9 cellular contexts compared by ENCODE assay signal in genomic region chr1:204104331-204105222, GRCh38. TPM values are rescaled to one million over a fixed set of nuclear protein-coding genes. Genes with fewer than 3 reads are reported as not detected.
DNase-seq lines count a peak whose midpoint lies in the region; ATAC-seq and TF ChIP-seq lines count a peak whose summit lies in the region.
"Had no signal": no experiment of that assay in that cellular context is flagged by ENCODE, and none has a peak within 500 bp of the region (broad histone marks: within the 10 kb centered on the region; RNA-seq: fewer than 3 reads in every experiment).

No MANE protein-coding gene starts in this region.

- no peaks in the 10 kb centered on the region for H3K36me3 ChIP-seq in adrenal gland (replicated peaks in 1 of 2)
- H3K36me3 ChIP-seq in lung (ENCODE audit: control insufficient read depth in 2 of 2, insufficient read depth in 2 of 2, low read length in 2 of 2), result peaks cover 0 to 2% of the 10 kb centered on the region in 2 donors

- H3K4me1 ChIP-seq in adrenal gland (replicated peaks in 1 of 2) (peaks cover 27 to 38% of the 10 kb centered on the region in 2 donors), lung (ENCODE audit: control insufficient read depth in 2 of 2, insufficient read depth in 2 of 2, low read length in 2 of 2) (peaks cover 12 to 58% of the 10 kb centered on the region in 2 donors)

- TF ChIP-seq CTCF in adrenal gland (IDR thresholded peaks at IDR 0.05), result no peak
- TF ChIP-seq CTCF in lung (IDR thresholded peaks at IDR 0.05; ENCODE audit: control extremely low read depth, extremely low read depth), result no peak
- no peak for TF ChIP-seq CTCF in dorsolateral prefrontal cortex (IDR thresholded peaks at IDR 0.05 in 54 of 56, conservative IDR thresholded peaks at IDR 0.05 in 2 of 56; ENCODE audit: low read depth in 1 of 56, partially characterized antibody in 56 of 56)

- peak; percentile 12 for DNase-seq in stimulated activated CD4-positive, alpha-beta T cell treated with anti-CD3 and anti-CD28 coated beads, Interleukin-15, amount 100 ng/mL, for 24 hours
- DNase-seq in stimulated activated CD4-positive, alpha-beta T cell treated with anti-CD3 and anti-CD28 coated beads, Interleukin-2, amount 100 ng/mL, for 48 hours, result no peak
- DNase-seq in adrenal gland (peak in 6 of 7 donors; percentile 47 to 76 (median 65)), lung (ENCODE audit: low spot score) (no peak), NCI-H1694 treated with DMSO at 0.1 percent for 48 hours (lab: John Stamatoyannopoulos, UW) (no peak), dorsolateral prefrontal cortex (no peak)
- DNase-seq: NCI-H1105 had no signal

- H3K27ac ChIP-seq in adrenal gland (peak overlapping the region in 4 of 5 donors; percentile 30 to 90 (median 72)), lung (ENCODE audit: low read depth in 1 of 2, low read length in 1 of 2) (peak overlapping the region; percentile 46 to 89), dorsolateral prefrontal cortex (peak overlapping the region in 25 of 59 donors; percentile 2 to 64 (median 36))

- H3K27me3 ChIP-seq in adrenal gland (no peaks in the 10 kb centered on the region), lung (ENCODE audit: control insufficient read depth, insufficient read depth) (no peaks in the 10 kb centered on the region), dorsolateral prefrontal cortex (no peaks in the 10 kb centered on the region)

- peak; percentile 39 for ATAC-seq in lung (ENCODE audit: insufficient read depth, low FRiP score)
- no peak for ATAC-seq in HG02884 (IDR thresholded peaks at IDR 0.05; ENCODE audit: unreplicated experiment)
- ATAC-seq in HG03045 (IDR thresholded peaks at IDR 0.05; ENCODE audit: unreplicated experiment), result no peak

- H3K4me3 ChIP-seq in adrenal gland (no peak overlapping the region), lung (no peak overlapping the region), dorsolateral prefrontal cortex (no peak overlapping the region)

- TF ChIP-seq POLR2A in adrenal gland (IDR thresholded peaks at IDR 0.05), result no peak

- 43 to 51% (median 50%) methylated on average over 13 to 15 of the region's 15 CpGs for WGBS in adrenal gland, 4 donors
- WGBS in lung, 2 donors, result 25 to 38% methylated on average over 15 of the region's 15 CpGs

- intact Hi-C loops in adrenal gland (cut with DNase I), result no loop called here
- intact Hi-C loops in dorsolateral prefrontal cortex (cut with DNase I), result no loop called here

- H3K9me3 ChIP-seq in adrenal gland (replicated peaks in 1 of 3) (no peaks in the 10 kb centered on the region), lung (ENCODE audit: control insufficient read depth in 2 of 2, insufficient read depth in 1 of 2, low read length in 1 of 2) (no peaks in the 10 kb centered on the region)

RNA-seq across cellular contexts. Expression of gene SOX13, which starts 31.7 kb away (rescaled TPM):
- total RNA-seq in adrenal gland, result 10 to 100 TPM; 13.7 to 44.5 (median 28.7) TPM
- polyA plus RNA-seq in adrenal gland, result 10 to 100 TPM; 10.1 to 23.6 (median 10.3) TPM
- total RNA-seq in lung, result 10 to 100 TPM; 42.0 to 52.6 TPM
- 10 to 100 TPM; 14.7 to 18.5 TPM for polyA plus RNA-seq in lung
- total RNA-seq in dorsolateral prefrontal cortex, result 10 to 100 TPM; 13.7 to 62.1 (median 24.8) TPM

RNA-seq across cellular contexts. Expression of gene ETNK2, which starts 47.3 kb away (rescaled TPM):
- 10 to 100 TPM in 5 of 8 donors, 1 to 10 TPM in 3; 3.8 to 14.0 (median 11.2) TPM for total RNA-seq in adrenal gland
- polyA plus RNA-seq in adrenal gland, result 1 to 10 TPM; 3.1 to 7.7 (median 4.1) TPM
- 1 to 10 TPM; 5.0 to 5.8 TPM for total RNA-seq in lung
- 1 to 10 TPM; 2.2 to 2.8 TPM for polyA plus RNA-seq in lung
- 10 to 100 TPM in 30 of 120 experiments, 1 to 10 TPM in 90; 3.3 to 17.5 (median 8.5) TPM for total RNA-seq in dorsolateral prefrontal cortex

Comparison
In these comparisons a context has a peak if more than half of its experiments do, and no peak if none do; other contexts are left out.
1. DNase-seq: peak in stimulated activated CD4-positive, alpha-beta T cell treated with anti-CD3 and anti-CD28 coated beads, Interleukin-15, amount 100 ng/mL, for 24 hours (single experiment) and adrenal gland (6 of 7); none in stimulated activated CD4-positive, alpha-beta T cell treated with anti-CD3 and anti-CD28 coated beads, Interleukin-2, amount 100 ng/mL, for 48 hours (0 of 2), lung (single experiment), NCI-H1694 treated with DMSO at 0.1 percent for 48 hours (single experiment) and dorsolateral prefrontal cortex (0 of 10).